ENCODE assay signal across 7 cellular contexts in genomic region chr2:209960676-209961630, GRCh38. TPM values are rescaled to one million over a fixed set of nuclear protein-coding genes. Genes with fewer than 3 reads are reported as not detected.
A peak's percentile ranks its signal among the peaks of the same experiment; 100 is the strongest.
DNase-seq lines count a peak whose midpoint lies in the region; ATAC-seq, FAIRE-seq and TF ChIP-seq lines count a peak whose summit lies in the region.

No MANE protein-coding gene starts in this region.

- no peaks in the 10 kb centered on the region for H3K9me3 Mint-ChIP-seq in astrocyte (ENCODE audit: unreplicated experiment)

- peak; percentile 94 for ATAC-seq in GM21786 (IDR thresholded peaks at IDR 0.05; ENCODE audit: unreplicated experiment)

- no peaks in the 10 kb centered on the region for H3K27me3 Mint-ChIP-seq in astrocyte (ENCODE audit: low read depth, unreplicated experiment)

- H3K36me3 Mint-ChIP-seq in astrocyte (ENCODE audit: low read depth, unreplicated experiment), result no peaks in the 10 kb centered on the region

- no peak overlapping the region for H3K4me3 ChIP-seq in GM12864 (ENCODE audit: low read depth, low read length)
- H3K4me3 ChIP-seq in HUES6 (ENCODE audit: low read depth, low read length), result peak overlapping the region; percentile 36; the same call in 1 of the 2 replicates
- no peak overlapping the region for H3K4me3 ChIP-seq in astrocyte (ENCODE audit: insufficient read depth, low read depth, low read length)
- H3K4me3 ChIP-seq in small intestine (ENCODE audit: low read depth in 1 of 2, low read length in 2 of 2), result no peak overlapping the region

- no peak for FAIRE-seq in astrocyte (lab: Jason Lieb, UNC)
- FAIRE-seq in small intestine (lab: Jason Lieb, UNC), result no peak

- DNase-seq in GM12864 (ENCODE audit: low read depth), result peak; percentile 3
- peak; percentile 77 for DNase-seq in OCI-M1 (lab: John Stamatoyannopoulos, UW)
- peak; percentile 47 for DNase-seq in astrocyte (ENCODE audit: low read depth)
- DNase-seq in hippocampal formation (lab: John Stamatoyannopoulos, UW), result peak; percentile 7 to 53
- peak; percentile 50 for DNase-seq in small intestine

- H3K79me2 ChIP-seq in astrocyte (ENCODE audit: insufficient read depth, low read length), result no peaks in the 10 kb centered on the region

- 17 to 25% (median 18%) methylated on average over 4 of the region's 4 CpGs for WGBS in small intestine, 3 donors

- peak overlapping the region; percentile 43 for H2AFZ ChIP-seq in astrocyte (ENCODE audit: low read depth, low read length)

- no peak overlapping the region for H3K9ac ChIP-seq in HUES6 (ENCODE audit: low read length)
- H3K9ac ChIP-seq in astrocyte (ENCODE audit: low read length), result peak overlapping the region; percentile 21

- H3K27ac ChIP-seq in HUES6 (ENCODE audit: low read depth, low read length) (no peak overlapping the region), astrocyte (ENCODE audit: low read depth, low read length) (no peak overlapping the region), small intestine (ENCODE audit: low read depth in 1 of 2, low read length in 1 of 2) (no peak overlapping the region)

- H3K27ac Mint-ChIP-seq in astrocyte (ENCODE audit: unreplicated experiment), result peak overlapping the region; percentile 87

- TF ChIP-seq CTCF in GM12864 (IDR thresholded peaks at IDR 0.05; ENCODE audit: low read depth, low read length, missing control alignments) (peak; percentile 73), astrocyte (IDR thresholded peaks at IDR 0.05; ENCODE audit: insufficient read depth, low read depth, low read length) (peak; percentile 72)

- H3K4me1 ChIP-seq in HUES6 (ENCODE audit: control insufficient read depth, insufficient read depth, low read length) (peaks cover 16% of the 10 kb centered on the region), astrocyte (ENCODE audit: insufficient read depth, low read length) (peaks cover 7% of the 10 kb centered on the region), small intestine (ENCODE audit: control insufficient read depth in 2 of 2, insufficient read depth in 1 of 2, low read depth in 1 of 2, low read length in 1 of 2) (no peaks in the 10 kb centered on the region)

- H3K36me3 ChIP-seq in HUES6 (ENCODE audit: control insufficient read depth, insufficient read depth, low read length) (no peaks in the 10 kb centered on the region), astrocyte (ENCODE audit: insufficient read depth, low read length) (no peaks in the 10 kb centered on the region), small intestine (ENCODE audit: control insufficient read depth in 2 of 2, insufficient read depth in 2 of 2, low read length in 2 of 2) (no peaks in the 10 kb centered on the region)

- H4K20me1 ChIP-seq in astrocyte (ENCODE audit: insufficient read depth, low read length), result no peaks in the 10 kb centered on the region

- H3K9me3 ChIP-seq in HUES6 (ENCODE audit: control insufficient read depth, insufficient read depth, low read depth, low read length) (no peaks in the 10 kb centered on the region), astrocyte (ENCODE audit: insufficient read depth, low read depth, low read length) (no peaks in the 10 kb centered on the region), small intestine (ENCODE audit: control insufficient read depth, low read depth) (no peaks in the 10 kb centered on the region)

- H3K4me1 Mint-ChIP-seq in astrocyte (ENCODE audit: low read depth, unreplicated experiment), result peaks cover 8% of the 10 kb centered on the region

- peak overlapping the region; percentile 1 for H3K4me3 Mint-ChIP-seq in astrocyte (ENCODE audit: unreplicated experiment)

- peaks cover 57% of the 10 kb centered on the region for H3K27me3 ChIP-seq in HUES6 (ENCODE audit: control insufficient read depth, insufficient read depth, low read length)
- no peaks in the 10 kb centered on the region for H3K27me3 ChIP-seq in astrocyte (ENCODE audit: insufficient read depth, low read length)
- no peaks in the 10 kb centered on the region for H3K27me3 ChIP-seq in small intestine (ENCODE audit: control insufficient read depth in 2 of 2, insufficient read depth in 2 of 2, low read length in 2 of 2)

- peak overlapping the region; percentile 19 for H3K4me2 ChIP-seq in astrocyte (ENCODE audit: low read length)

RNA-seq across cellular contexts. Expression of gene RPE, which starts 41.5 kb away (rescaled TPM):
- 62.1 and 67.9 TPM in 2 replicates for total RNA-seq in astrocyte
- polyA plus RNA-seq in small intestine, result 10 to 100 TPM; 16.2 to 32.2 (median 23.7) TPM

Comparison
In these comparisons a context has a peak if more than half of its experiments do, and no peak if none do; other contexts are left out.
1. DNase-seq: peak in every context shown above with its lines; median percentile 77 in OCI-M1; 50 in small intestine; 47 in astrocyte; 30 in hippocampal formation; 3 in GM12864.